In genomic region chr4:148007789-148008188, GRCh38 we compare ENCODE assay signal across 11 cellular contexts.
DNase-seq lines count a peak whose midpoint lies in the region; ATAC-seq, FAIRE-seq and TF ChIP-seq lines count a peak whose summit lies in the region.
"Had no signal": no experiment of that assay in that cellular context is flagged by ENCODE, and none has a peak within 500 bp of the region (broad histone marks: within the 10 kb centered on the region; RNA-seq: fewer than 3 reads in every experiment).

No MANE protein-coding gene starts in this region.

- H3K27ac ChIP-seq in foreskin keratinocyte (peak overlapping the region; percentile 62), skeletal muscle tissue (ENCODE audit: low read depth, low read length) (peak overlapping the region; percentile 71)

- peak; percentile 4 for DNase-seq in RCC 7860 (ENCODE audit: low spot score)
- DNase-seq in foreskin keratinocyte, result no peak
- no peak for DNase-seq in BE2C
- no peak for DNase-seq in SK-N-DZ (ENCODE audit: low spot score)
- DNase-seq in NCI-H2029 treated with DMSO at 0.1 percent for 48 hours (lab: John Stamatoyannopoulos, UW), result no peak
- DNase-seq: activated naive CD8-positive, alpha-beta T cell treated with anti-CD3 and anti-CD28 coated beads, Interleukin-2, amount 10 ng/mL, durations not matched to agents 7 days and 5 days; NCI-H1092; NK-92 treated with Interleukin-12 subunit alpha and Interleukin-12 subunit beta, amount 100 ng/mL, for 24 hours had no signal

- ATAC-seq in GM21390 (IDR thresholded peaks at IDR 0.05; ENCODE audit: unreplicated experiment) (peak; percentile 68), foreskin keratinocyte (peak; percentile 0)

- H3K9ac ChIP-seq in skeletal muscle tissue (ENCODE audit: low read depth in 1 of 3, low read length in 3 of 3), result no peak overlapping the region

- no peaks in the 10 kb centered on the region for H3K27me3 ChIP-seq in foreskin keratinocyte
- no peaks in the 10 kb centered on the region for H3K27me3 ChIP-seq in skeletal muscle tissue (ENCODE audit: control insufficient read depth in 3 of 3, insufficient read depth in 3 of 3, low read length in 3 of 3)
- H3K27me3 ChIP-seq in BE2C, result no peaks in the 10 kb centered on the region

- FAIRE-seq in RCC 7860 (lab: Jason Lieb, UNC), result no peak
- FAIRE-seq: H1 had no signal

- H3K36me3 ChIP-seq in skeletal muscle tissue (ENCODE audit: control insufficient read depth in 3 of 3, insufficient read depth in 3 of 3, low read length in 3 of 3), result no peaks in the 10 kb centered on the region
- H3K36me3 ChIP-seq in BE2C, result no peaks in the 10 kb centered on the region

- TF ChIP-seq CTCF in foreskin keratinocyte (conservative IDR thresholded peaks at IDR 0.05) (no peak), BE2C (IDR thresholded peaks at IDR 0.05; ENCODE audit: low read depth, low read length) (no peak)

- H3K9me3 ChIP-seq in skeletal muscle tissue (ENCODE audit: control insufficient read depth in 3 of 3, low read length in 3 of 3), result no peaks in the 10 kb centered on the region
- no peaks in the 10 kb centered on the region for H3K9me3 ChIP-seq in BE2C

- peak overlapping the region in 1 of 3 donors; percentile 16 for H3K4me3 ChIP-seq in skeletal muscle tissue (ENCODE audit: low read length in 3 of 3)
- no peak overlapping the region for H3K4me3 ChIP-seq in BE2C (ENCODE audit: low read depth, low read length)

- H3K4me1 ChIP-seq in foreskin keratinocyte, result peaks cover 5% of the 10 kb centered on the region
- peaks cover 30 to 46% (median 39%) of the 10 kb centered on the region in 3 donors for H3K4me1 ChIP-seq in skeletal muscle tissue (ENCODE audit: control insufficient read depth in 3 of 3, insufficient read depth in 3 of 3, low read length in 3 of 3)
- no peaks in the 10 kb centered on the region for H3K4me1 ChIP-seq in BE2C
